ENCODE assay signal across 10 cellular contexts in the genomic region with DNA sequence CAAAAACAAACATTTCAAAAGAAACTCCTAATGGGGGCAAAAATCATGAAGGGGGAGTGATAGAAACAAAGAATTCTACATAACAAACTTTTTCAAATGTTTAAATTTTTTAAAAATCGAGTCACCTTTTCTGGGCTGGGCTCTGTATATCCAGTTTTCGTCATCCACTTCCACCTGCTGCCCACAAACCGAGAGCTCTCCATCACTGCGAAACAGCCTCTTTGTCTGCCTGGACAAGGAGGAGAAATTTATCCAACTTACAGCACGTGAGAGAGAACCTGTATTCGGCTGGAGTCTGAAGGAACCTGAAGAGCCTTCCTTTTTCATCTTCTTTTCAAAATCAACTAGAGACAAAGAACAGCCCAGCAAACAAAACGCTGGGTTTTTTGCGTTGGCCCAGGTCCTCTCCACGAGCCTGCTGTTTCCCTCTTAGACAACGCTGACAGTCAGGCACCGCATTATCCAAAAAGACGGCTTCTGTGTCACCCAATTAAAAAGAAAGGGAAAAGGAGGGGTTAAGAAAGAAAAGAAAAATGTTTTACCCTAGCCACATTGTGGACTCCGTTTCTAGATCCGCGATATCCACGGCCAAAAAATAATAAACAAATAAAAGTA.
A peak's percentile ranks its signal among the peaks of the same experiment; 100 is the strongest.
DNase-seq lines count a peak whose midpoint lies in the region; FAIRE-seq and TF ChIP-seq lines count a peak whose summit lies in the region.
"Had no signal": no experiment of that assay in that cellular context is flagged by ENCODE, and none has a peak within 500 bp of the region (broad histone marks: within the 10 kb centered on the region; RNA-seq: fewer than 3 reads in every experiment).

No MANE protein-coding gene starts in this region.

- no peak overlapping the region for H3K23ac ChIP-seq in H9 (ENCODE audit: insufficient read length, low read depth, low read length)

- peaks cover 9% of the 10 kb centered on the region for H3K23me2 ChIP-seq in H9 (ENCODE audit: insufficient read length, low read depth, low read length, poor library complexity, severe bottlenecking)

- FAIRE-seq in astrocyte (lab: Jason Lieb, UNC): no peak
- FAIRE-seq: H54 had no signal

- H3K4me1 ChIP-seq in H9 (ENCODE audit: insufficient read depth, low read length) (peaks cover 12% of the 10 kb centered on the region; the same call in 1 of the 2 replicates), astrocyte (ENCODE audit: insufficient read depth, low read length) (peaks cover 21% of the 10 kb centered on the region)

- H3K79me2 ChIP-seq in H9 (ENCODE audit: insufficient read depth, low read length) (peaks cover 4% of the 10 kb centered on the region; the same call in 1 of the 2 replicates), astrocyte (ENCODE audit: insufficient read depth, low read length) (peaks cover 20% of the 10 kb centered on the region)

- H3K4me3 ChIP-seq in astrocyte (ENCODE audit: insufficient read depth, low read depth, low read length): peak overlapping the region; percentile 66
- peak overlapping the region; percentile 48; the same call in 1 of the 2 replicates for H3K4me3 ChIP-seq in iPS-18c (ENCODE audit: insufficient read depth, low read depth, low read length)
- H3K4me3 ChIP-seq in skeletal muscle cell (ENCODE audit: low read depth, low read length): peak overlapping the region; percentile 54

- H3K79me1 ChIP-seq in H9 (ENCODE audit: insufficient read depth, low read depth, low read length, poor library complexity, severe bottlenecking): no peaks in the 10 kb centered on the region

- H2BK120ac ChIP-seq in H9 (ENCODE audit: low read depth, low read length, poor library complexity, severe bottlenecking): peak overlapping the region; percentile 48

- no peak overlapping the region for H3T11ph ChIP-seq in H9 (ENCODE audit: low read length)

- H3K36me3 Mint-ChIP-seq in H9 (ENCODE audit: insufficient read depth in 1 of 3, low read depth in 3 of 3) (no peaks in the 10 kb centered on the region), astrocyte (ENCODE audit: low read depth, unreplicated experiment) (no peaks in the 10 kb centered on the region)

- H2BK15ac ChIP-seq in H9 (ENCODE audit: low read depth, low read length): no peak overlapping the region

- WGBS in H9 (ENCODE audit: extremely low coverage, insufficient read length, low lambda C conversion rate): no CpG with 5 or more reads among the region's 16 CpGs

- H3K27ac ChIP-seq in H9 (ENCODE audit: insufficient read length, low read depth, low read length): no peak overlapping the region
- H3K27ac ChIP-seq in astrocyte (ENCODE audit: low read depth, low read length): no peak overlapping the region

- no peak overlapping the region for H2BK5ac ChIP-seq in H9 (ENCODE audit: insufficient read length, low read length)

- no peak overlapping the region for H2BK12ac ChIP-seq in H9 (ENCODE audit: insufficient read length, low read depth, low read length)

- H3K27ac Mint-ChIP-seq in H9 (peak overlapping the region in 2 of 3 experiments; percentile 43 to 70; a peak in 2 of 7 replicates), astrocyte (ENCODE audit: unreplicated experiment) (no peak overlapping the region)

- peak overlapping the region; percentile 64; the same call in 1 of the 2 replicates for H3K14ac ChIP-seq in H9 (ENCODE audit: insufficient read depth, low read length)

- H3K18ac ChIP-seq in H9 (ENCODE audit: insufficient read length, low read depth, low read length): peak overlapping the region; percentile 34

- no peaks in the 10 kb centered on the region for H3K36me3 ChIP-seq in astrocyte (ENCODE audit: insufficient read depth, low read length)

- H4K91ac ChIP-seq in H9 (ENCODE audit: insufficient read length, low read depth, low read length): peak overlapping the region; percentile 5

- no peak overlapping the region for H3K56ac ChIP-seq in H9 (ENCODE audit: insufficient read length, low read depth, low read length)

- H3K27me3 Mint-ChIP-seq in H9 (ENCODE audit: low read depth) (no peaks in the 10 kb centered on the region), astrocyte (ENCODE audit: low read depth, unreplicated experiment) (no peaks in the 10 kb centered on the region)

- H3K9ac ChIP-seq in H9 (ENCODE audit: extremely low read depth, insufficient read length, low read length): peak overlapping the region; percentile 68
- peak overlapping the region; percentile 79 for H3K9ac ChIP-seq in astrocyte (ENCODE audit: low read length)

- peak overlapping the region; percentile 19 for H2AK5ac ChIP-seq in H9 (ENCODE audit: insufficient read length, low read length)

- H3K27me3 ChIP-seq in H9 (ENCODE audit: insufficient read depth, low read length) (no peaks in the 10 kb centered on the region), astrocyte (ENCODE audit: insufficient read depth, low read length) (no peaks in the 10 kb centered on the region)

- H2AFZ ChIP-seq in H9 (ENCODE audit: low read length) (no peak overlapping the region), astrocyte (ENCODE audit: low read depth, low read length) (no peak overlapping the region)

- H3K9me3 Mint-ChIP-seq in H9: no peaks in the 10 kb centered on the region
- H3K9me3 Mint-ChIP-seq in astrocyte (ENCODE audit: unreplicated experiment): no peaks in the 10 kb centered on the region

- H4K20me1 ChIP-seq in H9 (ENCODE audit: control insufficient read depth, insufficient read depth, insufficient read length) (no peaks in the 10 kb centered on the region), astrocyte (ENCODE audit: insufficient read depth, low read length) (peaks cover 16% of the 10 kb centered on the region)

- no peak overlapping the region for H2BK20ac ChIP-seq in H9 (ENCODE audit: low read depth, low read length, poor library complexity, severe bottlenecking)

- H3K9me3 ChIP-seq in H9 (ENCODE audit: control insufficient read depth, low read depth, low read length): no peaks in the 10 kb centered on the region
- no peaks in the 10 kb centered on the region for H3K9me3 ChIP-seq in astrocyte (ENCODE audit: insufficient read depth, low read depth, low read length)
- H3K9me3 ChIP-seq in iPS-18c (ENCODE audit: control insufficient read depth, insufficient read depth, low read length): no peaks in the 10 kb centered on the region

- H3K4me2 ChIP-seq in H9 (ENCODE audit: insufficient read depth, insufficient read length, low read length) (peak overlapping the region; percentile 99), astrocyte (ENCODE audit: low read length) (peak overlapping the region; percentile 92)

- H4K5ac ChIP-seq in H9 (ENCODE audit: insufficient read length, low read depth, low read length): no peak overlapping the region

- TF ChIP-seq CTCF in H9 (conservative IDR thresholded peaks at IDR 0.05) (no peak), astrocyte (IDR thresholded peaks at IDR 0.05; ENCODE audit: insufficient read depth, low read depth, low read length) (no peak)

- H3K4me1 Mint-ChIP-seq in H9 (peaks cover 12 to 21% of the 10 kb centered on the region in 2 experiments), astrocyte (ENCODE audit: low read depth, unreplicated experiment) (peaks cover 5% of the 10 kb centered on the region)

- H3K4me3 Mint-ChIP-seq in H9 (no peak overlapping the region), astrocyte (ENCODE audit: unreplicated experiment) (no peak overlapping the region)

- H4K8ac ChIP-seq in H9 (replicated peaks; ENCODE audit: insufficient read length, low read depth, low read length): no peak overlapping the region

- no peak overlapping the region for H3K4ac ChIP-seq in H9 (ENCODE audit: low read depth, low read length)

- DNase-seq in H9: no peak
- no peak for DNase-seq in astrocyte (ENCODE audit: low read depth)
- no peak for DNase-seq in skeletal muscle cell (ENCODE audit: low read depth)
- no peak for DNase-seq in GF-D8 (lab: John Stamatoyannopoulos, UW)
- no peak for DNase-seq in foreskin melanocyte
- DNase-seq in Kasumi-1 (lab: John Stamatoyannopoulos, UW): no peak
- DNase-seq in activated CD4-positive, alpha-beta T cell treated with anti-CD3 and anti-CD28 coated beads for 1 hour: no peak
- DNase-seq: erythroblast had no signal
